In genomic region chr19:1236566-1236965, GRCh38 we compare ENCODE assay signal across 10 cellular contexts. TPM values are rescaled to one million over a fixed set of nuclear protein-coding genes. Genes with fewer than 3 reads are reported as not detected.
DNase-seq lines count a peak whose midpoint lies in the region; ATAC-seq, FAIRE-seq and TF ChIP-seq lines count a peak whose summit lies in the region.
"Had no signal": no experiment of that assay in that cellular context is flagged by ENCODE, and none has a peak within 500 bp of the region (broad histone marks: within the 10 kb centered on the region; RNA-seq: fewer than 3 reads in every experiment).

No MANE protein-coding gene starts in this region.

- peak overlapping the region; percentile 97 for H3K4me2 ChIP-seq in astrocyte (ENCODE audit: low read length)

- H3K9ac ChIP-seq in astrocyte (ENCODE audit: low read length): peak overlapping the region; percentile 79

- H3K4me3 ChIP-seq in heart left ventricle (peak overlapping the region in 11 of 12 donors; percentile 18 to 79 (median 64)), astrocyte (ENCODE audit: insufficient read depth, low read depth, low read length) (peak overlapping the region; percentile 68), upper lobe of left lung (peak overlapping the region in 3 of 4 donors; percentile 51 to 53 (median 53))

- H3K4me3 Mint-ChIP-seq in astrocyte (ENCODE audit: unreplicated experiment): peak overlapping the region; percentile 50
- peak overlapping the region in 5 of 10 donors; percentile 2 to 55 (median 23) for H3K4me3 Mint-ChIP-seq in naive thymus-derived CD8-positive, alpha-beta T cell

- H3K9me3 ChIP-seq in heart left ventricle (no peaks in the 10 kb centered on the region), astrocyte (ENCODE audit: insufficient read depth, low read depth, low read length) (no peaks in the 10 kb centered on the region), upper lobe of left lung (no peaks in the 10 kb centered on the region)
- H3K9me3 ChIP-seq: upper lobe of right lung had no signal

- H3K27ac ChIP-seq in heart left ventricle (peak overlapping the region in 2 of 12 donors; percentile 56 to 68), astrocyte (ENCODE audit: low read depth, low read length) (no peak overlapping the region), upper lobe of left lung (no peak overlapping the region)
- H3K27ac ChIP-seq: upper lobe of right lung had no signal

- intact Hi-C loops in heart left ventricle (cut with DNase I): loop anchor here in 1 of 10 donors (5.0 kb wide), 1 partner anchor 124 kb away; no protein-coding TSS in a partner anchor
- intact Hi-C loops in left cardiac atrium (cut with DNase I): no loop called here

- no peaks in the 10 kb centered on the region for H3K9me3 Mint-ChIP-seq in astrocyte (ENCODE audit: unreplicated experiment)
- H3K9me3 Mint-ChIP-seq in naive thymus-derived CD8-positive, alpha-beta T cell: no peaks in the 10 kb centered on the region

- FAIRE-seq in astrocyte (lab: Jason Lieb, UNC): no peak
- FAIRE-seq: colon had no signal

- H3K27me3 Mint-ChIP-seq in astrocyte (ENCODE audit: low read depth, unreplicated experiment): no peaks in the 10 kb centered on the region
- H3K27me3 Mint-ChIP-seq in naive thymus-derived CD8-positive, alpha-beta T cell: peaks cover 2 to 10% (median 7%) of the 10 kb centered on the region in 5 donors

- peaks cover 5 to 67% (median 39%) of the 10 kb centered on the region in 12 donors for H3K4me1 ChIP-seq in heart left ventricle
- H3K4me1 ChIP-seq in astrocyte (ENCODE audit: insufficient read depth, low read length): peaks cover 34% of the 10 kb centered on the region
- H3K4me1 ChIP-seq in upper lobe of left lung: peaks cover 47 to 68% (median 51%) of the 10 kb centered on the region in 4 donors

- no peak for TF ChIP-seq CTCF in heart left ventricle (IDR thresholded peaks at IDR 0.05)
- TF ChIP-seq CTCF in astrocyte (IDR thresholded peaks at IDR 0.05; ENCODE audit: insufficient read depth, low read depth, low read length): no peak
- no peak for TF ChIP-seq CTCF in upper lobe of left lung (IDR thresholded peaks at IDR 0.05)

- ATAC-seq in heart left ventricle (no peak), left cardiac atrium (no peak), upper lobe of left lung (ENCODE audit: low FRiP score in 2 of 2) (no peak)
- ATAC-seq in naive thymus-derived CD8-positive, alpha-beta T cell: no peak
- ATAC-seq: upper lobe of right lung had no signal

- no peak for TF ChIP-seq POLR2A in heart left ventricle (IDR thresholded peaks at IDR 0.05)
- TF ChIP-seq POLR2A in upper lobe of left lung (IDR thresholded peaks at IDR 0.05): no peak

- peaks cover 13% of the 10 kb centered on the region for H3K79me2 ChIP-seq in astrocyte (ENCODE audit: insufficient read depth, low read length)

- peaks cover 0 to 15% (median 0%) of the 10 kb centered on the region in 9 donors for H3K27me3 ChIP-seq in heart left ventricle
- no peaks in the 10 kb centered on the region for H3K27me3 ChIP-seq in astrocyte (ENCODE audit: insufficient read depth, low read length)
- peaks cover 0 to 9% (median 3%) of the 10 kb centered on the region in 4 donors for H3K27me3 ChIP-seq in upper lobe of left lung
- H3K27me3 ChIP-seq: upper lobe of right lung had no signal

- peaks cover 46% of the 10 kb centered on the region for H4K20me1 ChIP-seq in astrocyte (ENCODE audit: insufficient read depth, low read length)

- TF ChIP-seq EP300 in upper lobe of left lung (IDR thresholded peaks at IDR 0.05): no peak

- POLR2A ChIA-PET in naive thymus-derived CD8-positive, alpha-beta T cell (lab: Charles Lee): no interaction called here

- peaks cover 12% of the 10 kb centered on the region for H3K4me1 Mint-ChIP-seq in astrocyte (ENCODE audit: low read depth, unreplicated experiment)
- H3K4me1 Mint-ChIP-seq in naive thymus-derived CD8-positive, alpha-beta T cell: peaks cover 10 to 25% (median 24%) of the 10 kb centered on the region in 4 donors

- peak overlapping the region; percentile 32 for H2AFZ ChIP-seq in astrocyte (ENCODE audit: low read depth, low read length)

- H3K36me3 Mint-ChIP-seq in astrocyte (ENCODE audit: low read depth, unreplicated experiment): peaks cover 7% of the 10 kb centered on the region
- H3K36me3 Mint-ChIP-seq in naive thymus-derived CD8-positive, alpha-beta T cell: peaks cover 0 to 2% (median 0%) of the 10 kb centered on the region in 3 donors

- 22 to 100% (median 38%) methylated on average over 1 to 42 of the region's 42 CpGs for WGBS in heart left ventricle, 4 donors
- 25% methylated on average over 35 of the region's 42 CpGs; no CpG with 5 or more reads in 1 of the 2 donors for WGBS in upper lobe of left lung, 2 donors

- DNase-seq in heart left ventricle (no peak), left cardiac atrium (no peak), astrocyte (ENCODE audit: low read depth) (no peak), iPS-NIHi7 (ENCODE audit: extremely low spot score) (peak; percentile 47), upper lobe of left lung (no peak), MV-4-11 (lab: John Stamatoyannopoulos, UW) (no peak)
- DNase-seq in naive thymus-derived CD8-positive, alpha-beta T cell: no peak
- DNase-seq in activated CD4-positive, CD25-positive, alpha-beta regulatory T cell (lab: John Stamatoyannopoulos, UW): no peak
- DNase-seq: upper lobe of right lung had no signal

- H3K27ac Mint-ChIP-seq in astrocyte (ENCODE audit: unreplicated experiment): no peak overlapping the region
- no peak overlapping the region for H3K27ac Mint-ChIP-seq in naive thymus-derived CD8-positive, alpha-beta T cell

- H3K36me3 ChIP-seq in heart left ventricle (no peaks in the 10 kb centered on the region), astrocyte (ENCODE audit: insufficient read depth, low read length) (peaks cover 3% of the 10 kb centered on the region), upper lobe of left lung (no peaks in the 10 kb centered on the region)
- H3K36me3 ChIP-seq: upper lobe of right lung had no signal

RNA-seq across cellular contexts. Expression of gene CBARP, which starts 1.2 kb away (rescaled TPM):
- 1 to 10 TPM in 6 of 9 donors, under 1 TPM in 3; 0.60 to 2.2 (median 1.8) TPM for total RNA-seq in heart left ventricle
- polyA plus RNA-seq in heart left ventricle: 1 to 10 TPM; 1.0 to 1.6 TPM
- 1 to 10 TPM; 1.6 to 3.8 TPM for total RNA-seq in left cardiac atrium
- 18.8 and 19.8 TPM in 2 replicates for total RNA-seq in astrocyte
- 1 to 10 TPM in 3 of 6 donors, under 1 TPM in 1, not detected in 2; 0.30 to 1.8 (median 1.0) TPM for total RNA-seq in upper lobe of left lung
- not detected for total RNA-seq in naive thymus-derived CD8-positive, alpha-beta T cell
- not detected for polyA plus RNA-seq in naive thymus-derived CD8-positive, alpha-beta T cell

RNA-seq across cellular contexts. Expression of gene ATP5F1D, which starts 5.0 kb away (rescaled TPM):
- total RNA-seq in heart left ventricle (100 to 1,000 TPM; 201 to 584 (median 450) TPM), left cardiac atrium (100 to 1,000 TPM; 540 to 639 TPM), astrocyte (154 and 170 TPM in 2 replicates), upper lobe of left lung (100 to 1,000 TPM in 3 of 6 donors, 10 to 100 TPM in 3; 56.0 to 187 (median 113) TPM)
- polyA plus RNA-seq in heart left ventricle: 1,000 to 10,000 TPM in 1 of 2 donors, 100 to 1,000 TPM in 1; 459 to 1,034 TPM
- total RNA-seq in naive thymus-derived CD8-positive, alpha-beta T cell: 10 to 100 TPM; 83.9 to 89.0 TPM
- 100 to 1,000 TPM; 214 to 264 (median 262) TPM for polyA plus RNA-seq in naive thymus-derived CD8-positive, alpha-beta T cell

RNA-seq across cellular contexts. Expression of gene MIDN, which starts 11.8 kb away (rescaled TPM):
- total RNA-seq in heart left ventricle: 100 to 1,000 TPM in 1 of 9 donors, 10 to 100 TPM in 8; 25.8 to 115 (median 60.5) TPM
- polyA plus RNA-seq in heart left ventricle: 10 to 100 TPM; 31.5 to 33.6 TPM
- 100 to 1,000 TPM in 1 of 2 donors, 10 to 100 TPM in 1; 58.7 to 148 TPM for total RNA-seq in left cardiac atrium
- total RNA-seq in astrocyte: 119 and 141 TPM in 2 replicates
- 100 to 1,000 TPM in 2 of 6 donors, 10 to 100 TPM in 4; 33.5 to 176 (median 75.9) TPM for total RNA-seq in upper lobe of left lung
- total RNA-seq in naive thymus-derived CD8-positive, alpha-beta T cell: 10 to 100 TPM; 31.2 to 35.4 TPM
- polyA plus RNA-seq in naive thymus-derived CD8-positive, alpha-beta T cell: 1 to 10 TPM; 1.1 to 8.2 (median 6.6) TPM

RNA-seq across cellular contexts. Expression of gene STK11, which starts 31.0 kb away (rescaled TPM):
- total RNA-seq in heart left ventricle (10 to 100 TPM; 44.7 to 92.0 (median 50.7) TPM), left cardiac atrium (10 to 100 TPM; 48.2 to 53.0 TPM), astrocyte (61.6 and 67.9 TPM in 2 replicates), upper lobe of left lung (100 to 1,000 TPM in 1 of 6 donors, 10 to 100 TPM in 5; 50.2 to 168 (median 63.2) TPM)
- 10 to 100 TPM; 49.1 to 56.4 TPM for polyA plus RNA-seq in heart left ventricle
- 10 to 100 TPM; 91.5 to 96.0 TPM for total RNA-seq in naive thymus-derived CD8-positive, alpha-beta T cell
- 10 to 100 TPM; 12.3 to 43.9 (median 20.3) TPM for polyA plus RNA-seq in naive thymus-derived CD8-positive, alpha-beta T cell

RNA-seq across cellular contexts. Expression of gene CIRBP, which starts 32.6 kb away (rescaled TPM):
- total RNA-seq in heart left ventricle (100 to 1,000 TPM; 149 to 425 (median 269) TPM), left cardiac atrium (100 to 1,000 TPM; 229 to 379 TPM), astrocyte (184 and 215 TPM in 2 replicates), upper lobe of left lung (1,000 to 10,000 TPM in 1 of 6 donors, 100 to 1,000 TPM in 5; 326 to 1,348 (median 441) TPM)
- 100 to 1,000 TPM; 217 to 282 TPM for polyA plus RNA-seq in heart left ventricle
- total RNA-seq in naive thymus-derived CD8-positive, alpha-beta T cell: 100 to 1,000 TPM; 565 to 579 TPM
- 100 to 1,000 TPM; 204 to 273 (median 262) TPM for polyA plus RNA-seq in naive thymus-derived CD8-positive, alpha-beta T cell
